In genomic region chr20:17615645-17616479, GRCh38 we compare ENCODE assay signal across 11 cellular contexts. TPM values are rescaled to one million over a fixed set of nuclear protein-coding genes. Genes with fewer than 3 reads are reported as not detected.
DNase-seq lines count a peak whose midpoint lies in the region; ATAC-seq and TF ChIP-seq lines count a peak whose summit lies in the region.
"Had no signal": no experiment of that assay in that cellular context is flagged by ENCODE, and none has a peak within 500 bp of the region (broad histone marks: within the 10 kb centered on the region; RNA-seq: fewer than 3 reads in every experiment).

No MANE protein-coding gene starts in this region.

- no peak overlapping the region for H3K9ac ChIP-seq in mesenchymal stem cell (ENCODE audit: low read length)

- H3K9me3 ChIP-seq in cardiac muscle cell (ENCODE audit: low read depth) (no peaks in the 10 kb centered on the region), mesenchymal stem cell (ENCODE audit: control insufficient read depth, low read length) (no peaks in the 10 kb centered on the region), uterus (no peaks in the 10 kb centered on the region)
- H3K9me3 ChIP-seq: psoas muscle had no signal

- no peak overlapping the region for H2BK120ac ChIP-seq in mesenchymal stem cell (ENCODE audit: low read depth, low read length)

- H2BK15ac ChIP-seq in mesenchymal stem cell (ENCODE audit: low read depth, poor library complexity, severe bottlenecking) = peak overlapping the region; percentile 17

- H3K27ac ChIP-seq in cardiac muscle cell = peak overlapping the region; percentile 71
- peak overlapping the region; percentile 47 for H3K27ac ChIP-seq in VCaP
- no peak overlapping the region for H3K27ac ChIP-seq in mesenchymal stem cell (ENCODE audit: low read length, poor library complexity, severe bottlenecking)
- peak overlapping the region; percentile 67 to 68 for H3K27ac ChIP-seq in uterus
- H3K27ac ChIP-seq: psoas muscle had no signal

- no peak for ATAC-seq in left ventricle myocardium superior

- H4K8ac ChIP-seq in mesenchymal stem cell (ENCODE audit: low read length) = no peak overlapping the region

- H4K91ac ChIP-seq in mesenchymal stem cell (ENCODE audit: low read length) = no peak overlapping the region

- 83% methylated on average over 22 of the region's 22 CpGs for WGBS in mesenchymal stem cell

- H3K23ac ChIP-seq in mesenchymal stem cell (ENCODE audit: low read length in 2 of 2) = no peak overlapping the region

- H2AFZ ChIP-seq in mesenchymal stem cell (ENCODE audit: low read depth, low read length) = no peak overlapping the region

- H2BK5ac ChIP-seq in mesenchymal stem cell (ENCODE audit: low read depth, low read length, poor library complexity, severe bottlenecking) = no peak overlapping the region

- H3K27me3 ChIP-seq in cardiac muscle cell (no peaks in the 10 kb centered on the region), mesenchymal stem cell (ENCODE audit: control insufficient read depth in 1 of 2, insufficient read depth in 1 of 2, low read length in 2 of 2) (no peaks in the 10 kb centered on the region), uterus (no peaks in the 10 kb centered on the region)

- H3K4me2 ChIP-seq in mesenchymal stem cell (ENCODE audit: low read length, poor library complexity, severe bottlenecking) = no peak overlapping the region

- intact Hi-C loops in left ventricle myocardium superior (cut with micrococcal nuclease) (no loop called here), uterus (cut with DNase I; ENCODE audit: low total_unique reads) (loop anchor here (5.0 kb wide), 1 partner anchor 114 kb away; no protein-coding TSS in a partner anchor)

- no peak for TF ChIP-seq CTCF in cardiac muscle cell (IDR thresholded peaks at IDR 0.05; ENCODE audit: low read depth, low read length)
- no peak for TF ChIP-seq CTCF in VCaP (conservative IDR thresholded peaks at IDR 0.05)
- TF ChIP-seq CTCF in uterus (IDR thresholded peaks at IDR 0.05) = no peak

- H3K4me3 ChIP-seq in cardiac muscle cell (no peak overlapping the region), mesenchymal stem cell (ENCODE audit: insufficient read depth in 1 of 2, low read depth in 1 of 2, low read length in 2 of 2) (no peak overlapping the region), uterus (no peak overlapping the region)
- H3K4me3 ChIP-seq: psoas muscle had no signal

- peaks cover 48% of the 10 kb centered on the region for H3K79me1 ChIP-seq in mesenchymal stem cell (replicated peaks; ENCODE audit: low read length, poor library complexity, severe bottlenecking)

- H3K14ac ChIP-seq in mesenchymal stem cell (ENCODE audit: low read length in 2 of 2) = no peak overlapping the region

- no peak for TF ChIP-seq POLR2A in uterus (IDR thresholded peaks at IDR 0.05)

- H3K4me1 ChIP-seq in cardiac muscle cell (ENCODE audit: low read depth) (peaks cover 8% of the 10 kb centered on the region), mesenchymal stem cell (ENCODE audit: control insufficient read depth, insufficient read depth, low read depth, low read length) (peaks cover 58% of the 10 kb centered on the region), uterus (peaks cover 0 to 24% of the 10 kb centered on the region in 2 donors)

- DNase-seq in cardiac muscle cell (ENCODE audit: low read depth in 1 of 2, low spot score in 1 of 2) (no peak), left ventricle myocardium superior (no peak), mesenchymal stem cell (no peak), uterus (no peak), RPMI8226 (no peak), GM03348 (ENCODE audit: low spot score) (no peak), dermis blood vessel endothelial cell (no peak)
- DNase-seq: CD4-positive, CD25-positive, alpha-beta regulatory T cell; NCI-H2171 had no signal

- H2BK12ac ChIP-seq in mesenchymal stem cell (ENCODE audit: low read length in 2 of 2) = no peak overlapping the region

- H3K36me3 ChIP-seq in cardiac muscle cell = peaks cover 23% of the 10 kb centered on the region
- H3K36me3 ChIP-seq in mesenchymal stem cell (ENCODE audit: control insufficient read depth in 1 of 2, insufficient read depth in 2 of 2, low read depth in 1 of 2, low read length in 2 of 2) = peaks cover 77 to 97% of the 10 kb centered on the region in 2 experiments
- no peaks in the 10 kb centered on the region for H3K36me3 ChIP-seq in uterus

- H3K4ac ChIP-seq in mesenchymal stem cell (ENCODE audit: low read depth in 1 of 2, low read length in 2 of 2) = no peak overlapping the region

- no peak overlapping the region for H2AK5ac ChIP-seq in mesenchymal stem cell (ENCODE audit: low read length, severe bottlenecking)

- peak overlapping the region in 1 of 2 experiments; percentile 25 for H3K18ac ChIP-seq in mesenchymal stem cell (ENCODE audit: low read depth in 1 of 2, low read length in 2 of 2)

RNA-seq across cellular contexts. Expression of gene DSTN, which starts 46.0 kb away (rescaled TPM):
- total RNA-seq in cardiac muscle cell (231 and 335 TPM in 2 replicates), left ventricle myocardium superior (836 TPM), uterus (100 to 1,000 TPM; 294 to 674 (median 623) TPM), dermis blood vessel endothelial cell (157 and 236 TPM in 2 replicates)
- 629 and 743 TPM in 2 replicates for polyA plus RNA-seq in cardiac muscle cell
- 931 TPM for polyA plus RNA-seq in mesenchymal stem cell (2013, experiment 1 of 2)
- polyA plus RNA-seq in mesenchymal stem cell (2013, experiment 2 of 2) = 914 TPM
